ENCODE assay signal across 1 cellular context in the genomic region with DNA sequence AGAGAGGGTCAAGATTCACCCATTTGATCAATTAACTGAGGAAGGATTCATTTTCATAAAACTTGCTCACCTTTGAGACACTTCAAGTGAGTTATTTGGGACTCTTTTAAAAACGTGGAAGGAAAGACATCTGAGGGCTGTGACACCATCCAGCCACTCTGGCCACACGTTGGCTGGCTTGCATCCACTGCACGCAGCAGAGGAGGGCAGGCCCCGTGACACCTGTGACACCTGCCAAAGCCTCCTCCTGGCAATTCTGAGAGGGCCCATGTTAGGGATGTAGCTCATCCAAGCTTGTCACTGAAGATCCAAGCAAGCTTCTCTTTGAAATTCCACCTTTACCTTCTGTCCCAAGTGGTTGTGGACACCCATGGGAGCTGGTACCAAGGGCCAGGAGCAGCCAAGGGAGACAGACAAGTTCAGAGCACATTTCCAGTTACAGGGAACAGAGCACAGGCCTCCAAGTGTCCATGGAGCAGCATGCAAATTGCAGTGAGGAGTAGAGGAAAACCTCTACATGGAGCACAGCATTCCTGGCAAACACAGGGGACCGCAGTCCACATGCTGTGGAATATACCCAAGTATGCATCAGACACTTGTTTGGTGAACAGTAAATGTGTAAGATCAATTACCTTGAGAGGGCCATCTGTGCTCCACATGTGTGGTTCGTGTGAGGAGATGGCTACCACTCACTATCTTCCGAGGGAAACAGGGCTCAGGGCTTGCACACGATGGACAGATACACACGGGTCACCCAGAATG.
TF ChIP-seq lines count a peak whose summit lies in the region.

No MANE protein-coding gene starts in this region.

TF ChIP-seq in HepG2, 621 proteins besides CTCF, POLR2A, EP300 and RAD21:
- TF ChIP-seq ZNF3 (CRISPR knock-in tag; IDR thresholded peaks at IDR 0.05) (no peak), JARID2 (CRISPR knock-in tag; IDR thresholded peaks at IDR 0.05; ENCODE audit: insufficient replicate concordance) (no peak), GTF3A (CRISPR knock-in tag; conservative IDR thresholded peaks at IDR 0.05) (no peak), PCBP2 (optimal IDR thresholded peaks at IDR 0.05; ENCODE audit: low read depth, low read length, poor library complexity, severe bottlenecking) (no peak), ZNF724P (CRISPR knock-in tag; IDR thresholded peaks at IDR 0.05; ENCODE audit: borderline replicate concordance) (no peak)
